In the genomic region with DNA sequence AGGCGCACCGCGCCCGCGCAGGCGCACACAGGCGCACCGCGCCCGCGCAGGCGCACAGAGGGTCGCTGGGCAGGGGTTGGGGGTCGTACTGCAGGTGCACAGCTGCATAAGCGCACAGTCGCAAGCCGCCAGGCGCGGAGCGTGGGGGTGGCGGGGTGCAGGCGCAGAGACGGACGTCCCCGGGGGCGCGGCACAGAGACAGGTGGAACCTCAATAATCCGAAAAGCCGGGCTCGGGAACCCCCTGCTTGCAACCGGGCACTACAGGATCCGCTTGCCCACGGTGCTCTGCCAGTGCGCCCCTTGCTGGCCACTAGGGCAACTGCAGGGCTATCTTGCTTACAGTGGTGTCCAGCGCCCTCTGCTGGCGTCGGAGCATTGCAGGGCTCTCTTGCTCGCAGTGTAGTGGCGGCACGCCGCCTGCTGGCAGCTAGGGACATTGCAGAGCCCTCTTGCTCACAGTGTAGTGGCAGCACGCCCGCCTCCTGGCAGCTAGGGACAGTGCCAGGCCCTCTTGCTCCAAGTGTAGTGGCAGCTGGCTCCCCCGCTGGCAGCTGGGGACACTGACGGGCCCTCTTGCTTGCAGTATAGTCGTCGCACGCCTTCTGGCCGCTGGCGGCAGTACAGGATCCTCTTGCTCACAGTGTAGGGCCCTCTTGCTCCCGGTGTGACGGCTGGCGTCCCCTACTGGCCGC, we compare ENCODE assay signal across 1 cellular context.
TF ChIP-seq lines count a peak whose summit lies in the region.

No MANE protein-coding gene starts in this region.

TF ChIP-seq in K562, 482 proteins besides CTCF, POLR2A, EP300 and RAD21 (continued from another document):
- TF ChIP-seq, protein P1, sequence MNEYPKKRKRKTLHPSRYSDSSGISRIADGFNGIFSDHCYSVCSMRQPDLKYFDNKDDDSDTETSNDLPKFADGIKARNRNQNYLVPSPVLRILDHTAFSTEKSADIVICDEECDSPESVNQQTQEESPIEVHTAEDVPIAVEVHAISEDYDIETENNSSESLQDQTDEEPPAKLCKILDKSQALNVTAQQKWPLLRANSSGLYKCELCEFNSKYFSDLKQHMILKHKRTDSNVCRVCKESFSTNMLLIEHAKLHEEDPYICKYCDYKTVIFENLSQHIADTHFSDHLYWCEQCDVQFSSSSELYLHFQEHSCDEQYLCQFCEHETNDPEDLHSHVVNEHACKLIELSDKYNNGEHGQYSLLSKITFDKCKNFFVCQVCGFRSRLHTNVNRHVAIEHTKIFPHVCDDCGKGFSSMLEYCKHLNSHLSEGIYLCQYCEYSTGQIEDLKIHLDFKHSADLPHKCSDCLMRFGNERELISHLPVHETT (CRISPR knock-in tag; conservative IDR thresholded peaks at IDR 0.05 in 1 of 2, IDR thresholded peaks at IDR 0.05 in 1 of 2), result no peak
- TF ChIP-seq, protein P2, sequence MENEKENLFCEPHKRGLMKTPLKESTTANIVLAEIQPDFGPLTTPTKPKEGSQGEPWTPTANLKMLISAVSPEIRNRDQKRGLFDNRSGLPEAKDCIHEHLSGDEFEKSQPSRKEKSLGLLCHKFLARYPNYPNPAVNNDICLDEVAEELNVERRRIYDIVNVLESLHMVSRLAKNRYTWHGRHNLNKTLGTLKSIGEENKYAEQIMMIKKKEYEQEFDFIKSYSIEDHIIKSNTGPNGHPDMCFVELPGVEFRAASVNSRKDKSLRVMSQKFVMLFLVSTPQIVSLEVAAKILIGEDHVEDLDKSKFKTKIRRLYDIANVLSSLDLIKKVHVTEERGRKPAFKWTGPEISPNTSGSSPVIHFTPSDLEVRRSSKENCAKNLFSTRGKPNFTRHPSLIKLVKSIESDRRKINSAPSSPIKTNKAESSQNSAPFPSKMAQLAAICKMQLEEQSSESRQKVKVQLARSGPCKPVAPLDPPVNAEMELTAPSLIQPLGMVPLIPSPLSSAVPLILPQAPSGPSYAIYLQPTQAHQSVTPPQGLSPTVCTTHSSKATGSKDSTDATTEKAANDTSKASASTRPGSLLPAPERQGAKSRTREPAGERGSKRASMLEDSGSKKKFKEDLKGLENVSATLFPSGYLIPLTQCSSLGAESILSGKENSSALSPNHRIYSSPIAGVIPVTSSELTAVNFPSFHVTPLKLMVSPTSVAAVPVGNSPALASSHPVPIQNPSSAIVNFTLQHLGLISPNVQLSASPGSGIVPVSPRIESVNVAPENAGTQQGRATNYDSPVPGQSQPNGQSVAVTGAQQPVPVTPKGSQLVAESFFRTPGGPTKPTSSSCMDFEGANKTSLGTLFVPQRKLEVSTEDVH (IDR thresholded peaks at IDR 0.05; ENCODE audit: low read depth, partially characterized antibody), result no peak
- TF ChIP-seq MAFG (tag; conservative IDR thresholded peaks at IDR 0.05), result no peak
- TF ChIP-seq, protein P3, sequence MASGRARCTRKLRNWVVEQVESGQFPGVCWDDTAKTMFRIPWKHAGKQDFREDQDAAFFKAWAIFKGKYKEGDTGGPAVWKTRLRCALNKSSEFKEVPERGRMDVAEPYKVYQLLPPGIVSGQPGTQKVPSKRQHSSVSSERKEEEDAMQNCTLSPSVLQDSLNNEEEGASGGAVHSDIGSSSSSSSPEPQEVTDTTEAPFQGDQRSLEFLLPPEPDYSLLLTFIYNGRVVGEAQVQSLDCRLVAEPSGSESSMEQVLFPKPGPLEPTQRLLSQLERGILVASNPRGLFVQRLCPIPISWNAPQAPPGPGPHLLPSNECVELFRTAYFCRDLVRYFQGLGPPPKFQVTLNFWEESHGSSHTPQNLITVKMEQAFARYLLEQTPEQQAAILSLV (tag; IDR thresholded peaks at IDR 0.05), result no peak
- TF ChIP-seq RHOXF2B (CRISPR knock-in tag; conservative IDR thresholded peaks at IDR 0.05), result no peak
- TF ChIP-seq MED1 (CRISPR knock-in tag; IDR thresholded peaks at IDR 0.05; ENCODE audit: borderline replicate concordance), result no peak
- TF ChIP-seq NFYB (IDR thresholded peaks at IDR 0.05; ENCODE audit: extremely low read depth, insufficient read length), result no peak
- TF ChIP-seq ZNF184 (CRISPR knock-in tag; IDR thresholded peaks at IDR 0.05), result no peak
- TF ChIP-seq ZNF644 (tag; IDR thresholded peaks at IDR 0.05; ENCODE audit: low read depth), result no peak
- TF ChIP-seq RBBP5 (IDR thresholded peaks at IDR 0.05; ENCODE audit: borderline replicate concordance, insufficient read depth, low read length, poor library complexity, severe bottlenecking), result no peak
- no peak for TF ChIP-seq MEF2D (tag; conservative IDR thresholded peaks at IDR 0.05; ENCODE audit: low read depth)
- TF ChIP-seq NUFIP1 (IDR thresholded peaks at IDR 0.05; ENCODE audit: partially characterized antibody), result no peak
- no peak for TF ChIP-seq RAD51 (IDR thresholded peaks at IDR 0.05; ENCODE audit: borderline replicate concordance, low read depth)
- TF ChIP-seq, protein P4, sequence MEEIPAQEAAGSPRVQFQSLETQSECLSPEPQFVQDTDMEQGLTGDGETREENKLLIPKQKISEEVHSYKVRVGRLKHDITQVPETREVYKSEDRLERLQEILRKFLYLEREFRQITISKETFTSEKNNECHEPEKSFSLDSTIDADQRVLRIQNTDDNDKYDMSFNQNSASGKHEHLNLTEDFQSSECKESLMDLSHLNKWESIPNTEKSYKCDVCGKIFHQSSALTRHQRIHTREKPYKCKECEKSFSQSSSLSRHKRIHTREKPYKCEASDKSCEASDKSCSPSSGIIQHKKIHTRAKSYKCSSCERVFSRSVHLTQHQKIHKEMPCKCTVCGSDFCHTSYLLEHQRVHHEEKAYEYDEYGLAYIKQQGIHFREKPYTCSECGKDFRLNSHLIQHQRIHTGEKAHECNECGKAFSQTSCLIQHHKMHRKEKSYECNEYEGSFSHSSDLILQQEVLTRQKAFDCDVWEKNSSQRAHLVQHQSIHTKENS (CRISPR knock-in tag; IDR thresholded peaks at IDR 0.05), result no peak
- TF ChIP-seq NR1H2 (CRISPR knock-in tag; IDR thresholded peaks at IDR 0.05), result no peak
- no peak for TF ChIP-seq KAT8 (IDR thresholded peaks at IDR 0.05; ENCODE audit: low read depth)
- TF ChIP-seq NONO (IDR thresholded peaks at IDR 0.05; ENCODE audit: low read depth in 2 of 2, low read length in 1 of 2), result peak in 1 of 2 experiments; percentile 49; a peak in 1 of 4 replicates
- no peak for TF ChIP-seq RBFOX2 (IDR thresholded peaks at IDR 0.05; ENCODE audit: low read depth, low read length)
- TF ChIP-seq U2AF2 (optimal IDR thresholded peaks at IDR 0.05; ENCODE audit: low read depth, low read length), result no peak
- TF ChIP-seq, protein P5, sequence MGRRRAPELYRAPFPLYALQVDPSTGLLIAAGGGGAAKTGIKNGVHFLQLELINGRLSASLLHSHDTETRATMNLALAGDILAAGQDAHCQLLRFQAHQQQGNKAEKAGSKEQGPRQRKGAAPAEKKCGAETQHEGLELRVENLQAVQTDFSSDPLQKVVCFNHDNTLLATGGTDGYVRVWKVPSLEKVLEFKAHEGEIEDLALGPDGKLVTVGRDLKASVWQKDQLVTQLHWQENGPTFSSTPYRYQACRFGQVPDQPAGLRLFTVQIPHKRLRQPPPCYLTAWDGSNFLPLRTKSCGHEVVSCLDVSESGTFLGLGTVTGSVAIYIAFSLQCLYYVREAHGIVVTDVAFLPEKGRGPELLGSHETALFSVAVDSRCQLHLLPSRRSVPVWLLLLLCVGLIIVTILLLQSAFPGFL (CRISPR knock-in tag; IDR thresholded peaks at IDR 0.05), result no peak
- no peak for TF ChIP-seq SMARCA5 (IDR thresholded peaks at IDR 0.05)
- TF ChIP-seq, protein P6, sequence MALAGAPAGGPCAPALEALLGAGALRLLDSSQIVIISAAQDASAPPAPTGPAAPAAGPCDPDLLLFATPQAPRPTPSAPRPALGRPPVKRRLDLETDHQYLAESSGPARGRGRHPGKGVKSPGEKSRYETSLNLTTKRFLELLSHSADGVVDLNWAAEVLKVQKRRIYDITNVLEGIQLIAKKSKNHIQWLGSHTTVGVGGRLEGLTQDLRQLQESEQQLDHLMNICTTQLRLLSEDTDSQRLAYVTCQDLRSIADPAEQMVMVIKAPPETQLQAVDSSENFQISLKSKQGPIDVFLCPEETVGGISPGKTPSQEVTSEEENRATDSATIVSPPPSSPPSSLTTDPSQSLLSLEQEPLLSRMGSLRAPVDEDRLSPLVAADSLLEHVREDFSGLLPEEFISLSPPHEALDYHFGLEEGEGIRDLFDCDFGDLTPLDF (CRISPR knock-in tag; IDR thresholded peaks at IDR 0.05), result no peak
